In the genomic region with DNA sequence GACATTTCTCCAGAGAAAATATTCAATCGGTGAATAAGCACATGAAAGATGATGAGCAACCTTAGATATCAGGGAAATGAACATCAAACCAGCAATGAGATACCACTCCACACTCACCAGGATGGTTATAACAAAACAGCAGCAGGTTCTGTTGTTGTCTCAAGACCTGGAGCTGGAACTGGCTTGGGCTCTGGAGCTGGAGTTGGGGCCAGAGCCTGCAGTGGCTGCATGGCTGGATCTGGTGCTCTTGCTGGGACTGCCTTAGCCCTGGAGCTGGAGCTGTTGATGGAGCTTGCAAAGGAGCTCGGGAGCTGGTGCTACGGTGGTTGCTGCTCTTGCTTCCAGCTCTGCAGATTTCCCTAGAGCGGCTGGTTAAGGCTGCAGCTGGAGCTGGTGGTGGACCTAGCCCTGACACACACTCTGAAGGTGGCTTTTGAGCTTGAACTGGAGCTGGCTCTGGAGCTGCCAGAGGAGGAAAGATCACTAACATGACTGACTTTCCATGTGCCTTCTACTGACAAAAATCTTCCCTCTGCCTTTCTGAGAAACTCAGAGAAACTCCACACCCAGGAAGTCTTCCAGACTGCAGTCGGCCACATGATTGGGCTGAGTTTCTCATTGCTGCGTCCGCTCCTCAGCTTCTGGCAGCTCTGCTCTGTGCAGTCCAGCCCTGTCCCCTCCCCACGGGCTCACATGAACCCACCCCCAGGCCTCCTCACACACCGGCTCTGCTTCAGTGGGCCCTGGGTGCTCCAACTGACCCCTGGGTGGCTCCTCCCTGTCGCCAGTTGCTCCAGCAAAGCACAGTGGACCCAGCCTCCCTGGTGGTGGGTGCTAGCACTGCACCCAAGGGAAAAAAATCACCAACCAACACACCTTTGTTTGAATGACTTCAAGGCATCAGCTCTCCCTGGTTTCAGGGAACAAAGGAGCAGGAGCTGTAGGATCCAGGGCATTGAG, we compare ENCODE assay signal across 10 cellular contexts.
DNase-seq lines count a peak whose midpoint lies in the region; ATAC-seq and TF ChIP-seq lines count a peak whose summit lies in the region.
"Had no signal": no experiment of that assay in that cellular context is flagged by ENCODE, and none has a peak within 500 bp of the region (broad histone marks: within the 10 kb centered on the region; RNA-seq: fewer than 3 reads in every experiment).

No MANE protein-coding gene starts in this region.

- H3K4me3 Mint-ChIP-seq in nephron progenitor cell, result no peak overlapping the region
- H3K4me3 Mint-ChIP-seq: activated naive CD4-positive, alpha-beta T cell treated with anti-CD3 and anti-CD28 coated beads, Interleukin-2, amount 50 U/mL, for 24 hours had no signal

- no peaks in the 10 kb centered on the region for H3K27me3 Mint-ChIP-seq in nephron progenitor cell (ENCODE audit: low read depth, poor library complexity)

- no peaks in the 10 kb centered on the region for H3K9me3 ChIP-seq in cardiac muscle cell (ENCODE audit: low read depth)

- peak; percentile 23 for TF ChIP-seq CTCF in cardiac muscle cell (IDR thresholded peaks at IDR 0.05; ENCODE audit: low read depth, low read length)
- peak; percentile 56 for TF ChIP-seq CTCF in astrocyte of the spinal cord (IDR thresholded peaks at IDR 0.05; ENCODE audit: low read depth, low read length)
- TF ChIP-seq CTCF in nephron progenitor cell (IDR thresholded peaks at IDR 0.05), result peak; percentile 50

- no peaks in the 10 kb centered on the region for H3K27me3 ChIP-seq in cardiac muscle cell

- H3K4me3 ChIP-seq in cardiac muscle cell (no peak overlapping the region), astrocyte of the spinal cord (ENCODE audit: low read depth, low read length) (no peak overlapping the region)
- H3K4me3 ChIP-seq: skin epidermis had no signal

- peak; percentile 0 to 14 for DNase-seq in cardiac muscle cell (ENCODE audit: low read depth in 1 of 2, low spot score in 1 of 2)
- no peak for DNase-seq in Right ventricle myocardium superior
- DNase-seq in astrocyte of the spinal cord (ENCODE audit: low read depth, low spot score), result no peak
- DNase-seq in nephron progenitor cell, result peak; percentile 56
- no peak for DNase-seq in effector CD4-positive, alpha-beta T cell

- H3K36me3 ChIP-seq in cardiac muscle cell, result no peaks in the 10 kb centered on the region

- H3K4me1 Mint-ChIP-seq in nephron progenitor cell, result peaks cover 54% of the 10 kb centered on the region
- H3K4me1 Mint-ChIP-seq: activated naive CD4-positive, alpha-beta T cell treated with anti-CD3 and anti-CD28 coated beads, Interleukin-2, amount 50 U/mL, for 24 hours had no signal

- ATAC-seq in Right ventricle myocardium superior (ENCODE audit: poor library complexity), result no peak
- peak; percentile 57 for ATAC-seq in HG03354 (IDR thresholded peaks at IDR 0.05; ENCODE audit: poor library complexity, severe bottlenecking, unreplicated experiment)
- no peak for ATAC-seq in GM21447 (IDR thresholded peaks at IDR 0.05; ENCODE audit: unreplicated experiment)
- no peak for ATAC-seq in HG03442 (IDR thresholded peaks at IDR 0.05; ENCODE audit: unreplicated experiment)

- no peak overlapping the region for H3K27ac ChIP-seq in cardiac muscle cell
- H3K27ac ChIP-seq: skin epidermis had no signal

- H3K9me3 Mint-ChIP-seq in nephron progenitor cell, result no peaks in the 10 kb centered on the region
- H3K9me3 Mint-ChIP-seq: activated naive CD4-positive, alpha-beta T cell treated with anti-CD3 and anti-CD28 coated beads, Interleukin-2, amount 50 U/mL, for 24 hours had no signal

- intact Hi-C loops in Right ventricle myocardium superior (cut with DNase I), result loop anchor here (5.0 kb wide), 1 partner anchor 35 kb away; no protein-coding TSS in a partner anchor

- no peaks in the 10 kb centered on the region for H3K4me1 ChIP-seq in cardiac muscle cell (ENCODE audit: low read depth)

- no peaks in the 10 kb centered on the region for H3K36me3 Mint-ChIP-seq in nephron progenitor cell (ENCODE audit: low read depth)
- H3K36me3 Mint-ChIP-seq: activated naive CD4-positive, alpha-beta T cell treated with anti-CD3 and anti-CD28 coated beads, Interleukin-2, amount 50 U/mL, for 24 hours had no signal

- in situ Hi-C loops in astrocyte of the spinal cord (cut with HindIII; ENCODE audit: low sequenced_read_pairs), result no loop called here

- no peak overlapping the region for H3K27ac Mint-ChIP-seq in nephron progenitor cell
- H3K27ac Mint-ChIP-seq: activated naive CD4-positive, alpha-beta T cell treated with anti-CD3 and anti-CD28 coated beads, Interleukin-2, amount 50 U/mL, for 24 hours had no signal

Comparison
In these comparisons a context has a peak if more than half of its experiments do, and no peak if none do; other contexts are left out.
1. DNase-seq: peak in cardiac muscle cell (2 of 2) and nephron progenitor cell (single experiment); none in Right ventricle myocardium superior (single experiment), astrocyte of the spinal cord (single experiment) and effector CD4-positive, alpha-beta T cell (single experiment).
2. Peak in every context shown above with its lines, with median percentiles within 50 percentile points of each other: CTCF ChIP-seq.